19 cellular contexts compared by ENCODE assay signal in genomic region chr2:1413156-1413690, GRCh38. TPM values are rescaled to one million over a fixed set of nuclear protein-coding genes. Genes with fewer than 3 reads are reported as not detected.
DNase-seq lines count a peak whose midpoint lies in the region; ATAC-seq and TF ChIP-seq lines count a peak whose summit lies in the region.
"Had no signal": no experiment of that assay in that cellular context is flagged by ENCODE, and none has a peak within 500 bp of the region (broad histone marks: within the 10 kb centered on the region; RNA-seq: fewer than 3 reads in every experiment).

TPO (plus strand) TSS chr2:1413463; CDS start chr2:1414409, 946 bp downstream.

- H3K79me2 ChIP-seq in mammary epithelial cell (ENCODE audit: insufficient read depth, low read length): no peaks in the 10 kb centered on the region
- no peaks in the 10 kb centered on the region for H3K79me2 ChIP-seq in neural cell (replicated peaks; ENCODE audit: insufficient read depth, low read length)
- no peaks in the 10 kb centered on the region for H3K79me2 ChIP-seq in Karpas-422 (ENCODE audit: low read length)

- no peak for TF ChIP-seq RAD21 in neural cell (conservative IDR thresholded peaks at IDR 0.05)

- TF ChIP-seq POLR2A in breast epithelium (IDR thresholded peaks at IDR 0.05) (no peak), thyroid gland (IDR thresholded peaks at IDR 0.05) (peak; percentile 58 to 99)

- H3K9me3 ChIP-seq in breast epithelium: no peaks in the 10 kb centered on the region
- H3K9me3 ChIP-seq in mammary epithelial cell (replicated peaks; ENCODE audit: insufficient read depth, low read length): peaks cover 12% of the 10 kb centered on the region
- no peaks in the 10 kb centered on the region for H3K9me3 ChIP-seq in endodermal cell (ENCODE audit: control insufficient read depth, low read length)
- no peaks in the 10 kb centered on the region for H3K9me3 ChIP-seq in neural cell (ENCODE audit: low read length)
- H3K9me3 ChIP-seq in thyroid gland: no peaks in the 10 kb centered on the region
- no peaks in the 10 kb centered on the region for H3K9me3 ChIP-seq in Karpas-422 (ENCODE audit: low read length)
- H3K9me3 ChIP-seq: Caco-2 had no signal

- in situ Hi-C loops in mammary epithelial cell (cut with MboI; ENCODE audit: low sequenced_read_pairs in 2 of 2): no loop called here

- H3K36me3 Mint-ChIP-seq in endodermal cell (ENCODE audit: low read depth): no peaks in the 10 kb centered on the region
- H3K36me3 Mint-ChIP-seq: CD14-positive monocyte; CD8-positive, alpha-beta memory T cell had no signal

- H3K9me3 Mint-ChIP-seq in endodermal cell: no peaks in the 10 kb centered on the region
- H3K9me3 Mint-ChIP-seq: CD8-positive, alpha-beta memory T cell had no signal

- no peak for DNase-seq in breast epithelium (ENCODE audit: low spot score in 2 of 2)
- no peak for DNase-seq in mammary epithelial cell
- DNase-seq in endodermal cell: no peak
- peak; percentile 97 to 98 for DNase-seq in thyroid gland
- DNase-seq in activated CD8-positive, alpha-beta memory T cell treated with anti-CD3 and anti-CD28 coated beads, Interleukin-2, amount 50 U/mL, for 48 hours: no peak
- no peak for DNase-seq in Karpas-422
- DNase-seq: Caco-2; CD8-positive, alpha-beta memory T cell; DND-41; GDM1; IMR-90 had no signal

- no peaks in the 10 kb centered on the region for H3K4me1 ChIP-seq in breast epithelium
- no peaks in the 10 kb centered on the region for H3K4me1 ChIP-seq in mammary epithelial cell (ENCODE audit: insufficient read depth, low read length)
- no peaks in the 10 kb centered on the region for H3K4me1 ChIP-seq in endodermal cell (ENCODE audit: control insufficient read depth, insufficient read depth, low read length)
- peaks cover 32 to 39% of the 10 kb centered on the region in 2 donors for H3K4me1 ChIP-seq in thyroid gland
- no peaks in the 10 kb centered on the region for H3K4me1 ChIP-seq in Karpas-422 (ENCODE audit: low read length)
- H3K4me1 ChIP-seq: Caco-2 had no signal

- H3K36me3 ChIP-seq in breast epithelium: no peaks in the 10 kb centered on the region
- H3K36me3 ChIP-seq in mammary epithelial cell (ENCODE audit: insufficient read depth, low read length): no peaks in the 10 kb centered on the region
- H3K36me3 ChIP-seq in endodermal cell (ENCODE audit: control insufficient read depth, insufficient read depth, low read length): no peaks in the 10 kb centered on the region
- H3K36me3 ChIP-seq in neural cell (ENCODE audit: insufficient read depth, low read length): no peaks in the 10 kb centered on the region
- H3K36me3 ChIP-seq in thyroid gland: peaks cover 21 to 37% of the 10 kb centered on the region in 2 donors
- no peaks in the 10 kb centered on the region for H3K36me3 ChIP-seq in Karpas-422 (ENCODE audit: insufficient read depth, low read length)

- TF ChIP-seq CTCF in breast epithelium (IDR thresholded peaks at IDR 0.05): no peak
- TF ChIP-seq CTCF in mammary epithelial cell (conservative IDR thresholded peaks at IDR 0.05 in 1 of 2, IDR thresholded peaks at IDR 0.05 in 1 of 2; ENCODE audit: extremely low read depth in 1 of 2, insufficient read depth in 1 of 2, low read depth in 1 of 2, low read length in 2 of 2): no peak
- TF ChIP-seq CTCF in endodermal cell (conservative IDR thresholded peaks at IDR 0.05): no peak
- no peak for TF ChIP-seq CTCF in neural cell (IDR thresholded peaks at IDR 0.05; ENCODE audit: poor library complexity, severe bottlenecking)
- no peak for TF ChIP-seq CTCF in thyroid gland (IDR thresholded peaks at IDR 0.05)

- intact Hi-C loops in breast epithelium (cut with DNase I; ENCODE audit: low total_unique reads) (no loop called here), mammary epithelial cell (cut with micrococcal nuclease) (no loop called here), thyroid gland (cut with DNase I) (no loop called here)

- no peak within 1 kb of the TSS for H3K4me3 ChIP-seq in breast epithelium
- H3K4me3 ChIP-seq in mammary epithelial cell (replicated peaks in 1 of 3; ENCODE audit: insufficient read depth in 1 of 3, low read depth in 2 of 3, low read length in 3 of 3): no peak within 1 kb of the TSS
- no peak within 1 kb of the TSS for H3K4me3 ChIP-seq in endodermal cell (ENCODE audit: low read length)
- H3K4me3 ChIP-seq in neural cell (ENCODE audit: low read length): no peak within 1 kb of the TSS
- H3K4me3 ChIP-seq in thyroid gland (replicated peaks in 1 of 3): peak within 1 kb of the TSS; percentile 66 to 73 (median 72)
- no peak within 1 kb of the TSS for H3K4me3 ChIP-seq in Karpas-422 (ENCODE audit: low read length)

- H3K27ac ChIP-seq in breast epithelium: no peak within 1 kb of the TSS
- H3K27ac ChIP-seq in mammary epithelial cell (ENCODE audit: insufficient read depth, low read depth, low read length): no peak within 1 kb of the TSS
- peak within 1 kb of the TSS; percentile 60 for H3K27ac ChIP-seq in endodermal cell (ENCODE audit: low read depth, low read length)
- H3K27ac ChIP-seq in neural cell (ENCODE audit: low read length): no peak within 1 kb of the TSS
- peak within 1 kb of the TSS; percentile 94 to 98 (median 94) for H3K27ac ChIP-seq in thyroid gland
- H3K27ac ChIP-seq in Karpas-422 (ENCODE audit: low read length): no peak within 1 kb of the TSS
- H3K27ac ChIP-seq: 22Rv1 had no signal

- no TSS peak for BruUV-seq in mammary epithelial cell (replicated peaks; lab: Mats Ljungman, UMichigan)

- H3K4me2 ChIP-seq in mammary epithelial cell (ENCODE audit: insufficient read depth, low read depth, low read length) (no peak within 1 kb of the TSS), neural cell (ENCODE audit: low read length) (no peak within 1 kb of the TSS), Karpas-422 (ENCODE audit: low read depth, low read length, poor library complexity, severe bottlenecking) (no peak within 1 kb of the TSS)

- no peaks in the 10 kb centered on the region for H3K9me2 ChIP-seq in neural cell (ENCODE audit: insufficient read depth, low read length)
- H3K9me2 ChIP-seq in Karpas-422 (replicated peaks; ENCODE audit: insufficient read depth, low read length): no peaks in the 10 kb centered on the region

- H2AFZ ChIP-seq in mammary epithelial cell (ENCODE audit: low read depth, low read length) (no peak within 1 kb of the TSS), neural cell (ENCODE audit: low read depth, low read length) (no peak within 1 kb of the TSS), Karpas-422 (ENCODE audit: low read length) (no peak within 1 kb of the TSS)

- dilution Hi-C loops in mammary epithelial cell (cut with HindIII; ENCODE audit: low sequenced_read_pairs): no loop called here

- TF ChIP-seq EP300 in neural cell (conservative IDR thresholded peaks at IDR 0.05; ENCODE audit: poor library complexity, severe bottlenecking): no peak

- 81% methylated on average over 10 of the region's 15 CpGs for WGBS in mammary epithelial cell (ENCODE audit: low coverage, missing lambda C conversion rate)
- 90 to 91% methylated on average over 15 of the region's 15 CpGs for WGBS in endodermal cell (ENCODE audit: insufficient coverage in 1 of 2, insufficient read length in 1 of 2), 2 experiments
- 24 to 45% methylated on average over 15 of the region's 15 CpGs for WGBS in thyroid gland, 2 donors

- H3K27ac Mint-ChIP-seq in endodermal cell: no peak within 1 kb of the TSS

- no peaks in the 10 kb centered on the region for H4K20me1 ChIP-seq in mammary epithelial cell (ENCODE audit: insufficient read depth, low read length)
- H4K20me1 ChIP-seq in neural cell (ENCODE audit: insufficient read depth): no peaks in the 10 kb centered on the region
- H4K20me1 ChIP-seq in Karpas-422 (ENCODE audit: insufficient read depth, low read depth, low read length): no peaks in the 10 kb centered on the region

- ATAC-seq in HG03442 (IDR thresholded peaks at IDR 0.05; ENCODE audit: unreplicated experiment): no peak
- ATAC-seq: HCT116 had no signal

- no peak within 1 kb of the TSS for H3K4me3 Mint-ChIP-seq in endodermal cell
- H3K4me3 Mint-ChIP-seq: CD14-positive monocyte; CD8-positive, alpha-beta memory T cell had no signal

- CTCF ChIA-PET in mammary epithelial cell (lab: Charles Lee; ENCODE audit: low non-redundant PET): no interaction called here

- no peaks in the 10 kb centered on the region for H3F3A ChIP-seq in neural cell (ENCODE audit: insufficient read depth, low read length, poor library complexity, severe bottlenecking)

- H3K27me3 ChIP-seq in breast epithelium (no peaks in the 10 kb centered on the region), mammary epithelial cell (ENCODE audit: insufficient read depth, low read length) (no peaks in the 10 kb centered on the region), endodermal cell (ENCODE audit: control insufficient read depth, insufficient read depth, low read length, poor library complexity, severe bottlenecking) (no peaks in the 10 kb centered on the region), neural cell (ENCODE audit: insufficient read depth, low read depth, low read length) (no peaks in the 10 kb centered on the region), thyroid gland (no peaks in the 10 kb centered on the region), Karpas-422 (ENCODE audit: low read length) (no peaks in the 10 kb centered on the region)

- no peaks in the 10 kb centered on the region for H3K4me1 Mint-ChIP-seq in endodermal cell
- H3K4me1 Mint-ChIP-seq: CD14-positive monocyte; CD8-positive, alpha-beta memory T cell had no signal

- peaks cover 4% of the 10 kb centered on the region for H3K27me3 Mint-ChIP-seq in endodermal cell (ENCODE audit: insufficient read depth)

- H3K9ac ChIP-seq in mammary epithelial cell (ENCODE audit: insufficient read depth, low read length) (no peak within 1 kb of the TSS), endodermal cell (ENCODE audit: extremely low read depth, low read length, poor library complexity, severe bottlenecking) (no peak within 1 kb of the TSS), neural cell (ENCODE audit: low read length) (no peak within 1 kb of the TSS), Karpas-422 (ENCODE audit: low read length) (no peak within 1 kb of the TSS)

TF ChIP-seq in neural cell, 6 proteins besides CTCF, POLR2A, EP300 and RAD21 (continues in another document):
- peak; percentile 28 for TF ChIP-seq POLR2AphosphoS5 (IDR thresholded peaks at IDR 0.05)

RNA-seq across cellular contexts. Expression of gene TPO, which starts in this region (rescaled TPM):
- total RNA-seq in breast epithelium (10 to 100 TPM in 2 of 3 donors, 1 to 10 TPM in 1; 5.1 to 21.0 (median 15.1) TPM), mammary epithelial cell (not detected), endodermal cell (not detected), thyroid gland (1,000 to 10,000 TPM; 4,215 to 7,965 (median 5,966) TPM)
- polyA plus RNA-seq in mammary epithelial cell (not detected), neural cell (0.24 TPM in 1 of 2 replicates, not detected in the other)
- polyA minus RNA-seq in mammary epithelial cell (not detected), neural cell (not detected in 2 replicates)
- 0.50 TPM for polyA plus RNA-seq in endodermal cell (2013, experiment 1 of 2)
- polyA plus RNA-seq in endodermal cell (2013, experiment 2 of 2): 0.29 TPM
- not detected in 2 replicates for total RNA-seq in Karpas-422 (2014; rRNA removed; shearing (Covaris generic); ENCODE audit: low replicate concordance)
- total RNA-seq: A673; Caco-2; CD8-positive, alpha-beta memory T cell; H4; IMR-90 had no signal
- polyA plus RNA-seq: BJ, CD14-positive monocyte, IMR-90 had no signal

Comparison
In these comparisons a context has a peak if more than half of its experiments do, and no peak if none do; other contexts are left out.
1. RNA of gene TPO (total RNA-seq): 4,215 to 7,965 TPM in thyroid gland; 5.1 to 21.0 TPM in breast epithelium, not detected in mammary epithelial cell, not detected in endodermal cell and not detected in Karpas-422; every median in the first group is over 100 times any median in the second.
2. DNase-seq: peak in thyroid gland (2 of 2); none in breast epithelium (0 of 2), mammary epithelial cell (single experiment), endodermal cell (single experiment), activated CD8-positive, alpha-beta memory T cell treated with anti-CD3 and anti-CD28 coated beads, Interleukin-2, amount 50 U/mL, for 48 hours (single experiment) and Karpas-422 (single experiment).
3. H3K27ac ChIP-seq: peak in endodermal cell (single experiment) and thyroid gland (3 of 3); none in breast epithelium (0 of 2), mammary epithelial cell (single experiment), neural cell (single experiment) and Karpas-422 (single experiment).
4. H3K4me3 ChIP-seq: peak in thyroid gland (3 of 3); none in breast epithelium (0 of 3), mammary epithelial cell (0 of 3), endodermal cell (single experiment), neural cell (single experiment) and Karpas-422 (single experiment).